Comparison of ENCODE assay signal across 13 cellular contexts in the genomic region with DNA sequence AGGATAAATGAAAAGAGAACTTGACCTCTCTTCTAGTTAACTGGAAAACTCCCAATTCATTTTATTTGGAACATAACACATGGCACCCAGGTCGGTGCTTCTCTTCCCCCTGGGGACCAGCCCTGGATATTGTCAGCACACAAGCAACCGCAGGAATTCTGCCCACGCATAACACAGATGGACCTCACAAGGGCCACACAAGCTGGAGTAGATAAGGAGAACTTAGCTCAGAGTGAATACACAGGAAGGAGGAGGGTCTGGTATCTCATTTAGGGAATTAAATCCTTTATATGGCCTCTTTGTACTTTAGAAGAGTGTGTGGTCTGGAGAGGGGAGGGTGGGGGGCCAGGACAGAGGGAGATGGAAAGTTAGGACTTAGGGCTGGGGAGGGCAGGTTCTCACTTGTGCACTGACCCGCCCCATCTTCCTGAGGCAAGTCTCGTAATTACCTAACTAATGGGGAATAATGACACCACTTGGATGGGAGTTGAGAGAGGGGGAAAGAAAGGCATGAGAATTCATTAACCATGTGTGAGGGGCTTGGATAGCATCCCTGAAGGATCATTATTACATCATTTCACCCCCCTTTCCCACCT.
A peak's percentile ranks its signal among the peaks of the same experiment; 100 is the strongest.
DNase-seq lines count a peak whose midpoint lies in the region; ATAC-seq, FAIRE-seq and TF ChIP-seq lines count a peak whose summit lies in the region.
"Had no signal": no experiment of that assay in that cellular context is flagged by ENCODE, and none has a peak within 500 bp of the region (broad histone marks: within the 10 kb centered on the region; RNA-seq: fewer than 3 reads in every experiment).

No MANE protein-coding gene starts in this region.

- no peak for TF ChIP-seq CTCF in BJ (IDR thresholded peaks at IDR 0.05; ENCODE audit: insufficient read depth, low read depth, low read length)
- TF ChIP-seq CTCF in H9 (conservative IDR thresholded peaks at IDR 0.05): no peak

- no peak overlapping the region for H3K56ac ChIP-seq in H9 (ENCODE audit: insufficient read length, low read depth, low read length)

- CTCF ChIA-PET in BJ (lab: Yijun Ruan, JAX): interaction anchor here (0.7 to 0.8 kb wide), 2 partner anchors 18 to 20 kb away, joined by 3 read pairs; no protein-coding TSS in a partner anchor

- H4K91ac ChIP-seq in neuronal stem cell (ENCODE audit: low read depth, low read length, poor library complexity): no peak overlapping the region
- no peak overlapping the region for H4K91ac ChIP-seq in H9 (ENCODE audit: insufficient read length, low read depth, low read length)

- H3K4ac ChIP-seq in neuronal stem cell (ENCODE audit: low read length) (no peak overlapping the region), H9 (ENCODE audit: low read depth, low read length) (no peak overlapping the region)

- no peak overlapping the region for H3K18ac ChIP-seq in neuronal stem cell (ENCODE audit: low read length)
- no peak overlapping the region for H3K18ac ChIP-seq in H9 (ENCODE audit: insufficient read length, low read depth, low read length)

- H4K5ac ChIP-seq in H9 (ENCODE audit: insufficient read length, low read depth, low read length): no peak overlapping the region

- H2BK120ac ChIP-seq in neuronal stem cell (ENCODE audit: low read depth, low read length) (no peak overlapping the region), H9 (ENCODE audit: low read depth, low read length, poor library complexity, severe bottlenecking) (no peak overlapping the region)

- H3K9ac ChIP-seq in neuronal stem cell (ENCODE audit: low read depth, low read length, poor library complexity) (no peak overlapping the region), H9 (ENCODE audit: extremely low read depth, insufficient read length, low read length) (no peak overlapping the region)
- H3K9ac ChIP-seq: parathyroid adenoma had no signal

- H4K8ac ChIP-seq in neuronal stem cell (ENCODE audit: low read depth, low read length) (no peak overlapping the region), H9 (replicated peaks; ENCODE audit: insufficient read length, low read depth, low read length) (no peak overlapping the region)

- H3K4me2 ChIP-seq in neuronal stem cell (ENCODE audit: insufficient read depth, low read length, poor library complexity, severe bottlenecking): no peak overlapping the region
- H3K4me2 ChIP-seq in H9 (ENCODE audit: insufficient read depth, insufficient read length, low read length): no peak overlapping the region

- no peak overlapping the region for H3K27ac ChIP-seq in neuronal stem cell (replicated peaks; ENCODE audit: low read length)
- H3K27ac ChIP-seq in substantia nigra (ENCODE audit: low read depth, low read length, poor library complexity, severe bottlenecking): no peak overlapping the region
- H3K27ac ChIP-seq in H9 (ENCODE audit: insufficient read length, low read depth, low read length): no peak overlapping the region
- H3K27ac ChIP-seq: cardiac muscle cell, parathyroid adenoma had no signal

- H3K14ac ChIP-seq in neuronal stem cell (ENCODE audit: low read length) (no peak overlapping the region), H9 (ENCODE audit: insufficient read depth, low read length) (no peak overlapping the region)

- no peak overlapping the region; a peak in 2 of 5 replicates for H3K4me3 Mint-ChIP-seq in H9

- H3K23ac ChIP-seq in neuronal stem cell (ENCODE audit: low read depth, low read length, poor library complexity) (no peak overlapping the region), H9 (ENCODE audit: insufficient read length, low read depth, low read length) (no peak overlapping the region)

- no peaks in the 10 kb centered on the region for H3K79me1 ChIP-seq in neuronal stem cell (ENCODE audit: low read depth, low read length)
- no peaks in the 10 kb centered on the region for H3K79me1 ChIP-seq in H9 (ENCODE audit: insufficient read depth, low read depth, low read length, poor library complexity, severe bottlenecking)

- H3K27me3 ChIP-seq in BJ (ENCODE audit: control insufficient read depth, insufficient read depth, low read length) (no peaks in the 10 kb centered on the region), neuronal stem cell (ENCODE audit: control insufficient read depth in 3 of 3, insufficient read depth in 3 of 3, low read depth in 1 of 3, low read length in 3 of 3) (no peaks in the 10 kb centered on the region), H9 (ENCODE audit: insufficient read depth, low read length) (no peaks in the 10 kb centered on the region)
- H3K27me3 ChIP-seq: cardiac muscle cell had no signal

- H3K36me3 Mint-ChIP-seq in H9 (ENCODE audit: insufficient read depth in 1 of 3, low read depth in 3 of 3): peaks cover 0 to 3% (median 2%) of the 10 kb centered on the region in 3 experiments; a peak in 2 of 7 replicates

- no peaks in the 10 kb centered on the region for H3K36me3 ChIP-seq in BJ (ENCODE audit: control insufficient read depth, insufficient read depth, low read length)
- no peaks in the 10 kb centered on the region for H3K36me3 ChIP-seq in neuronal stem cell (replicated peaks in 1 of 2; ENCODE audit: control insufficient read depth in 2 of 2, insufficient read depth in 2 of 2, low read length in 2 of 2)
- H3K36me3 ChIP-seq: cardiac muscle cell had no signal

- H3K4me1 Mint-ChIP-seq in H9: peaks cover 33 to 44% of the 10 kb centered on the region in 2 experiments

- WGBS in neuronal stem cell (ENCODE audit: extremely low coverage in 2 of 2, insufficient read length in 2 of 2, insufficient replicate concordance in 1 of 2), 2 donors: no CpG with 5 or more reads among the region's 5 CpGs
- WGBS in H9 (ENCODE audit: extremely low coverage, insufficient read length, low lambda C conversion rate): no CpG with 5 or more reads among the region's 5 CpGs

- no peak for ATAC-seq in GM18867 (IDR thresholded peaks at IDR 0.05; ENCODE audit: unreplicated experiment)
- ATAC-seq: HCT116 had no signal

- H2BK15ac ChIP-seq in neuronal stem cell (ENCODE audit: low read length): no peak overlapping the region
- no peak overlapping the region for H2BK15ac ChIP-seq in H9 (ENCODE audit: low read depth, low read length)

- H2BK5ac ChIP-seq in neuronal stem cell (ENCODE audit: low read length): no peak overlapping the region
- H2BK5ac ChIP-seq in H9 (ENCODE audit: insufficient read length, low read length): no peak overlapping the region

- no peaks in the 10 kb centered on the region for H4K20me1 ChIP-seq in H9 (ENCODE audit: control insufficient read depth, insufficient read depth, insufficient read length)

- no peaks in the 10 kb centered on the region for H3K23me2 ChIP-seq in H9 (ENCODE audit: insufficient read length, low read depth, low read length, poor library complexity, severe bottlenecking)

- H2AFZ ChIP-seq in neuronal stem cell (ENCODE audit: low read length) (peak overlapping the region; percentile 32), H9 (ENCODE audit: low read length) (no peak overlapping the region)
- H2AFZ ChIP-seq: parathyroid adenoma had no signal

- H2AK5ac ChIP-seq in neuronal stem cell (ENCODE audit: low read depth, low read length) (no peak overlapping the region), H9 (ENCODE audit: insufficient read length, low read length) (no peak overlapping the region)

- H3K4me3 ChIP-seq in BJ (ENCODE audit: low read depth, low read length) (no peak overlapping the region), neuronal stem cell (ENCODE audit: low read length in 2 of 2) (no peak overlapping the region)
- H3K4me3 ChIP-seq: cardiac muscle cell had no signal

- no peaks in the 10 kb centered on the region for H3K79me2 ChIP-seq in H9 (ENCODE audit: insufficient read depth, low read length)
- H3K79me2 ChIP-seq: parathyroid adenoma had no signal

- H2BK12ac ChIP-seq in neuronal stem cell (ENCODE audit: low read length): no peak overlapping the region
- H2BK12ac ChIP-seq in H9 (ENCODE audit: insufficient read length, low read depth, low read length): no peak overlapping the region

- H2BK20ac ChIP-seq in H9 (ENCODE audit: low read depth, low read length, poor library complexity, severe bottlenecking): no peak overlapping the region

- peak; percentile 93 for FAIRE-seq in endometrium (lab: Jason Lieb, UNC)

- POLR2A ChIA-PET in BJ (lab: Charles Lee): interaction anchor here (0.6 kb wide), 1 partner anchor 116 kb away, joined by 3 read pairs; no protein-coding TSS in a partner anchor

- H3K4me1 ChIP-seq in neuronal stem cell (ENCODE audit: control insufficient read depth in 2 of 2, insufficient read depth in 1 of 2, low read depth in 1 of 2, low read length in 2 of 2) (peaks cover 18 to 49% of the 10 kb centered on the region in 2 donors), H9 (ENCODE audit: insufficient read depth, low read length) (no peaks in the 10 kb centered on the region; the same call in 1 of the 2 replicates)
- H3K4me1 ChIP-seq: parathyroid adenoma had no signal

- H3K27ac Mint-ChIP-seq in H9: no peak overlapping the region

- DNase-seq in BJ (ENCODE audit: low read depth) (peak; percentile 17), NCI-H69 (lab: John Stamatoyannopoulos, UW) (peak; percentile 49), neuronal stem cell (ENCODE audit: low spot score) (no peak), substantia nigra (lab: John Stamatoyannopoulos, UW) (no peak), NCI-H2107 treated with DMSO at 0.1 percent for 48 hours (lab: John Stamatoyannopoulos, UW; ENCODE audit: unreplicated experiment) (no peak), H9 (no peak)
- DNase-seq: activated CD4-positive, alpha-beta T cell treated with anti-CD3 and anti-CD28 coated beads for 4 hours; C1 segment of cervical spinal cord had no signal

- H3K9me3 ChIP-seq in neuronal stem cell (replicated peaks in 1 of 2; ENCODE audit: control insufficient read depth in 2 of 2, insufficient read depth in 1 of 2, low read depth in 1 of 2, low read length in 2 of 2) (no peaks in the 10 kb centered on the region), H9 (ENCODE audit: control insufficient read depth, low read depth, low read length) (no peaks in the 10 kb centered on the region)

- no peaks in the 10 kb centered on the region for H3K27me3 Mint-ChIP-seq in H9 (ENCODE audit: low read depth)

- peaks cover 2 to 3% of the 10 kb centered on the region in 2 experiments; a peak in 2 of 5 replicates for H3K9me3 Mint-ChIP-seq in H9

- no peak overlapping the region for H3T11ph ChIP-seq in H9 (ENCODE audit: low read length)

Comparison
In these comparisons a context has a peak if more than half of its experiments do, and no peak if none do; other contexts are left out.
1. DNase-seq: peak in BJ (single experiment) and NCI-H69 (single experiment); none in neuronal stem cell (single experiment), substantia nigra (0 of 49), NCI-H2107 treated with DMSO at 0.1 percent for 48 hours (single experiment) and H9 (single experiment).